Comparison of ENCODE assay signal across 34 cellular contexts in the genomic region with DNA sequence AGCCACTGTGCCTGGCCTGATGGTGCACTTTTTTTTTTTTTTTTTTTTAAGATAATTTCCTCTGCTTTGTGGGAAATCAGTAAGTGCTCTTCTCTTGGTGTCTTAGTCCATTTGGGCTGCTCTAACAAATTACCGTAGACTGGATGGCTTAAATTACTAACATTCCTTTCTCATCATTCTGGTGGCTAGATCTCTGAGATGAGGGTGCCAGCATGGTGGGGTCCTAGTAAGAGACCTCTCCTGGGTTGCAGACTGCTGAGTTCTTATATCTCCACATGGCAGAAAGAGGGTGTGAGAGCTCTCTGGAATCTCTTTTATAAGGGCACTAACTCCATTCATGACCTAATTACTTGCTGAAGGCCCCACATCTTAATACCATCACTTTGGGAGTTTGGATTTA.
"Had no signal": no experiment of that assay in that cellular context is flagged by ENCODE, and none has a peak within 500 bp of the region (broad histone marks: within the 10 kb centered on the region; RNA-seq: fewer than 3 reads in every experiment).

No MANE protein-coding gene starts in this region.

- H3K27ac ChIP-seq: ascending aorta, breast epithelium, cardiac muscle cell, coronary artery, dorsolateral prefrontal cortex, WERI-Rb-1 had no signal

- H3K4me1 Mint-ChIP-seq: activated B cell treated with CpG ODN at 0.5 μM for 24 hours; activated CD4-positive, alpha-beta T cell treated with anti-CD3 and anti-CD28 coated beads for 36 hours; activated CD4-positive, alpha-beta T cell treated with anti-CD3 and anti-CD28 coated beads, Interleukin-2, amount 10 ng/mL, durations not matched to agents 24 days and 14 days; activated CD8-positive, alpha-beta memory T cell treated with anti-CD3 and anti-CD28 coated beads, Interleukin-2, amount 10 ng/mL, durations not matched to agents 7 days and 5 days; activated T-helper 17 cell treated with anti-CD3 and anti-CD28 coated beads, Interleukin-2, amount 50 U/mL, for 72 hours; brain had no signal

- H3K9me3 ChIP-seq: ascending aorta, breast epithelium had no signal

- H3K9me3 Mint-ChIP-seq: activated CD4-positive, alpha-beta memory T cell treated with anti-CD3 and anti-CD28 coated beads for 36 hours had no signal

- H3K27me3 ChIP-seq: ascending aorta, breast epithelium, cardiac muscle cell, dorsolateral prefrontal cortex had no signal

- H3K36me3 ChIP-seq: ascending aorta, breast epithelium, cardiac muscle cell, WERI-Rb-1 had no signal

- ATAC-seq: activated CD4-positive, alpha-beta T cell treated with anti-CD3 and anti-CD28 coated beads for 36 hours; activated CD4-positive, CD25-positive, alpha-beta regulatory T cell treated with anti-CD3 and anti-CD28 coated beads, Interleukin-2, amount 50 U/mL, for 24 hours; activated CD8-positive, alpha-beta memory T cell treated with anti-CD3 and anti-CD28 coated beads, Interleukin-2, amount 10 ng/mL, durations not matched to agents 7 days and 5 days; activated CD8-positive, alpha-beta T cell treated with anti-CD3 and anti-CD28 coated beads, Interleukin-2, amount 10 ng/mL, durations not matched to agents 7 days and 5 days; activated T-helper 17 cell treated with anti-CD3 and anti-CD28 coated beads, Interleukin-2, amount 50 U/mL, for 72 hours; esophagus mucosa; T-helper 17 cell had no signal

- H3K36me3 Mint-ChIP-seq: activated CD4-positive, alpha-beta memory T cell treated with anti-CD3 and anti-CD28 coated beads for 36 hours; activated CD8-positive, alpha-beta memory T cell treated with anti-CD3 and anti-CD28 coated beads, Interleukin-2, amount 10 ng/mL, durations not matched to agents 7 days and 5 days; brain had no signal

- H3K27ac Mint-ChIP-seq: activated B cell treated with CpG ODN at 0.5 μM for 24 hours; activated CD4-positive, alpha-beta memory T cell treated with anti-CD3 and anti-CD28 coated beads for 36 hours; activated CD4-positive, alpha-beta T cell treated with anti-CD3 and anti-CD28 coated beads for 36 hours; activated CD4-positive, alpha-beta T cell treated with anti-CD3 and anti-CD28 coated beads, Interleukin-2, amount 10 ng/mL, durations not matched to agents 24 days and 14 days; activated CD8-positive, alpha-beta memory T cell treated with anti-CD3 and anti-CD28 coated beads, Interleukin-2, amount 10 ng/mL, durations not matched to agents 7 days and 5 days; activated CD8-positive, alpha-beta T cell treated with anti-CD3 and anti-CD28 coated beads, Interleukin-2, amount 10 ng/mL, durations not matched to agents 7 days and 5 days; activated naive CD8-positive, alpha-beta T cell; activated T-helper 17 cell treated with anti-CD3 and anti-CD28 coated beads, Interleukin-2, amount 50 U/mL, for 72 hours; brain; dendritic cell treated with granulocyte-macrophage colony-stimulating factor and Interleukin-4, amounts not matched to agents 40 ng/mL and 50 ng/mL, for 4 days; endodermal cell; T-helper 17 cell; T-helper 2 cell treated with Interferon-gamma antibody and Interleukin-4, amounts not matched to agents 5 μg/mL and 100 μg/mL, for 36 hours had no signal

- H3K4me3 Mint-ChIP-seq: activated B cell treated with CpG ODN at 0.5 μM for 24 hours; activated CD4-positive, alpha-beta memory T cell treated with anti-CD3 and anti-CD28 coated beads for 36 hours; activated CD4-positive, alpha-beta T cell treated with anti-CD3 and anti-CD28 coated beads for 36 hours; activated CD4-positive, alpha-beta T cell treated with anti-CD3 and anti-CD28 coated beads, Interleukin-2, amount 10 ng/mL, durations not matched to agents 24 days and 14 days; activated CD8-positive, alpha-beta memory T cell treated with anti-CD3 and anti-CD28 coated beads, Interleukin-2, amount 10 ng/mL, durations not matched to agents 7 days and 5 days; activated CD8-positive, alpha-beta T cell treated with anti-CD3 and anti-CD28 coated beads, Interleukin-2, amount 10 ng/mL, durations not matched to agents 7 days and 5 days; activated naive CD8-positive, alpha-beta T cell; activated T-helper 17 cell treated with anti-CD3 and anti-CD28 coated beads, Interleukin-2, amount 50 U/mL, for 72 hours; brain; dendritic cell treated with granulocyte-macrophage colony-stimulating factor and Interleukin-4, amounts not matched to agents 40 ng/mL and 50 ng/mL, for 4 days; endodermal cell; T-helper 17 cell; T-helper 2 cell treated with Interferon-gamma antibody and Interleukin-4, amounts not matched to agents 5 μg/mL and 100 μg/mL, for 36 hours had no signal

- DNase-seq: activated B cell treated with CpG ODN at 0.5 μM for 24 hours; activated CD4-positive, alpha-beta memory T cell treated with anti-CD3 and anti-CD28 coated beads for 36 hours; activated CD4-positive, alpha-beta T cell treated with anti-CD3 and anti-CD28 coated beads for 36 hours; activated CD4-positive, alpha-beta T cell treated with anti-CD3 and anti-CD28 coated beads, Interleukin-2, amount 10 ng/mL, durations not matched to agents 24 days and 14 days; activated CD8-positive, alpha-beta memory T cell treated with anti-CD3 and anti-CD28 coated beads, Interleukin-2, amount 10 ng/mL, durations not matched to agents 7 days and 5 days; activated CD8-positive, alpha-beta memory T cell treated with anti-CD3 and anti-CD28 coated beads, Interleukin-2, amount 50 U/mL, for 4 hours; activated CD8-positive, alpha-beta T cell treated with anti-CD3 and anti-CD28 coated beads, Interleukin-2, amount 10 ng/mL, durations not matched to agents 7 days and 5 days; activated effector memory CD4-positive, alpha-beta T cell treated with Interleukin-2 at 50 U/mL for 16 hours; activated gamma-delta T cell treated with Interleukin-2 at 50 U/mL for 16 hours; activated naive CD4-positive, alpha-beta T cell treated with anti-CD3 and anti-CD28 coated beads, Interleukin-2, amount 50 U/mL, for 16 hours; activated naive CD4-positive, alpha-beta T cell treated with Interleukin-2 at 50 U/mL for 16 hours; activated T-cell treated with anti-CD3 and anti-CD28 coated beads, Interleukin-2, amount 50 U/mL, for 1 hour; central memory CD4-positive, alpha-beta T cell; cerebellar nuclear complex; dorsolateral prefrontal cortex; effector memory CD4-positive, alpha-beta T cell; endodermal cell; foreskin fibroblast; head of caudate nucleus; T-helper 1 cell; T-helper 17 cell; T1000; WERI-Rb-1 had no signal

- H3K4me3 ChIP-seq: ascending aorta, breast epithelium, cardiac muscle cell, coronary artery, dorsolateral prefrontal cortex had no signal

- H3K4me1 ChIP-seq: ascending aorta, breast epithelium had no signal

- H3K27me3 Mint-ChIP-seq: activated B cell treated with CpG ODN at 0.5 μM for 24 hours; activated CD4-positive, alpha-beta memory T cell treated with anti-CD3 and anti-CD28 coated beads for 36 hours; activated CD4-positive, alpha-beta T cell treated with anti-CD3 and anti-CD28 coated beads for 36 hours; activated CD4-positive, alpha-beta T cell treated with anti-CD3 and anti-CD28 coated beads, Interleukin-2, amount 10 ng/mL, durations not matched to agents 24 days and 14 days; activated naive CD8-positive, alpha-beta T cell; activated T-helper 17 cell treated with anti-CD3 and anti-CD28 coated beads, Interleukin-2, amount 50 U/mL, for 72 hours had no signal
